24 cellular contexts compared by ENCODE assay signal in the genomic region with DNA sequence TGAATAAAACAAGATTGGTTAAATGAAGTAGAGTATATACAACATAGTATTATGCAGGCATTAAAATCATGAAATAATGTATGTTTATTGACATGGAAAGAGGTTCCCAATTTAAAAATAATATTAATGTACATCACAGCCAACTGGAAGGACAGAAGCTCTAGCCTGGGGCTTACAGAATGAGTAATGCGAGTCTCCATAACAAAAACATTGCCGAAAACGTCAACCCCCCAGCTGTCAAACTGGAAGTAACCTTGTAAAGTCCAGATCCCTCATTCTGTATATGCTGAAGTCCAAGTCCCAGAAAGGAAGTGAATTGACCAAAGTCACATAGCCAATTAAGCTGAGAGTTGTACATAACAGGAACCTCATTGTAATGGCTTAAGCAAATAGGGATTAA.
"Had no signal": no experiment of that assay in that cellular context is flagged by ENCODE, and none has a peak within 500 bp of the region (broad histone marks: within the 10 kb centered on the region; RNA-seq: fewer than 3 reads in every experiment).

No MANE protein-coding gene starts in this region.

- H3K4me1 ChIP-seq: gastroesophageal sphincter, neural progenitor cell, prostate gland, right atrium auricular region, stomach, thyroid gland had no signal

- H3K36me3 ChIP-seq: gastroesophageal sphincter, heart right ventricle, neural progenitor cell, prostate gland, right atrium auricular region, stomach, thyroid gland had no signal

- ATAC-seq: effector memory CD8-positive, alpha-beta T cell; gastroesophageal sphincter; heart right ventricle; left lobe of liver; naive thymus-derived CD4-positive, alpha-beta T cell; sciatic nerve; stimulated activated effector memory CD8-positive, alpha-beta T cell treated with anti-CD3 and anti-CD28 coated beads, Interleukin-12 subunit alpha, Interleukin-12 subunit beta, amount 100 ng/mL, for 72 hours had no signal

- H3K9me3 ChIP-seq: gastroesophageal sphincter, heart right ventricle, prostate gland, right atrium auricular region, stomach, thyroid gland had no signal

- H3K27ac ChIP-seq: gastroesophageal sphincter, heart right ventricle, neural progenitor cell, prostate gland, right atrium auricular region, stomach, thyroid gland had no signal

- H3K4me3 ChIP-seq: gastroesophageal sphincter, heart right ventricle, lung, neural progenitor cell, prostate gland, right atrium auricular region, smooth muscle cell, stomach, thyroid gland had no signal

- DNase-seq: cortex of kidney; effector memory CD8-positive, alpha-beta T cell; glutamatergic neuron; heart right ventricle; hippocampal formation; kidney; mesendoderm; midbrain; naive thymus-derived CD4-positive, alpha-beta T cell; stimulated activated CD4-positive, alpha-beta T cell treated with anti-CD3 and anti-CD28 coated beads, Interleukin-12 subunit alpha, Interleukin-12 subunit beta, amount 100 ng/mL, for 4 hours; stimulated activated CD4-positive, alpha-beta T cell treated with anti-CD3 and anti-CD28 coated beads, Interleukin-2, amount 100 ng/mL, for 24 hours; stimulated activated CD4-positive, alpha-beta T cell treated with anti-CD3 and anti-CD28 coated beads, Interleukin-4, amount 100 ng/mL, for 24 hours; stimulated activated naive CD4-positive, alpha-beta T cell treated with Interleukin-2 at 50 U/mL for 16 hours; stomach; thyroid gland had no signal

- H3K27me3 ChIP-seq: gastroesophageal sphincter, heart right ventricle, neural progenitor cell, right atrium auricular region, stomach, thyroid gland had no signal
